ENCODE assay signal across 8 cellular contexts in genomic region chr17:8894673-8895578, GRCh38. TPM values are rescaled to one million over a fixed set of nuclear protein-coding genes. Genes with fewer than 3 reads are reported as not detected.
DNase-seq lines count a peak whose midpoint lies in the region; ATAC-seq and TF ChIP-seq lines count a peak whose summit lies in the region.

No MANE protein-coding gene starts in this region.

- WGBS in suprapubic skin: 49% methylated on average over 24 of the region's 24 CpGs

- TF ChIP-seq EP300 in suprapubic skin (IDR thresholded peaks at IDR 0.05): no peak

- no peaks in the 10 kb centered on the region for H3K9me3 Mint-ChIP-seq in endothelial cell (ENCODE audit: unreplicated experiment)

- TF ChIP-seq CTCF in endothelial cell (IDR thresholded peaks at IDR 0.05; ENCODE audit: unreplicated experiment) (peak; percentile 92), suprapubic skin (IDR thresholded peaks at IDR 0.05) (peak; percentile 43 to 75)

- H3K27ac Mint-ChIP-seq in endothelial cell (ENCODE audit: unreplicated experiment): peak overlapping the region; percentile 19

- peaks cover 14% of the 10 kb centered on the region for H3K36me3 Mint-ChIP-seq in endothelial cell (ENCODE audit: low read depth, unreplicated experiment)

- H3K36me3 ChIP-seq in suprapubic skin: no peaks in the 10 kb centered on the region

- H3K27me3 Mint-ChIP-seq in endothelial cell (ENCODE audit: unreplicated experiment): peaks cover 1% of the 10 kb centered on the region

- peak overlapping the region; percentile 27 for H3K4me3 Mint-ChIP-seq in endothelial cell (ENCODE audit: unreplicated experiment)

- ATAC-seq in GM21737 (IDR thresholded peaks at IDR 0.05; ENCODE audit: unreplicated experiment) (peak; percentile 35), HG02840 (IDR thresholded peaks at IDR 0.05; ENCODE audit: low FRiP score, unreplicated experiment) (no peak)

- no peaks in the 10 kb centered on the region for H3K4me1 ChIP-seq in suprapubic skin

- no peak overlapping the region for H3K27ac ChIP-seq in suprapubic skin

- DNase-seq in CD1c-positive myeloid dendritic cell (ENCODE audit: extremely low spot score) (peak; percentile 67), NCI-H345 treated with DMSO at 0.1 percent for 48 hours (lab: John Stamatoyannopoulos, UW; ENCODE audit: unreplicated experiment) (peak; percentile 15), endothelial cell (ENCODE audit: low spot score) (peak; percentile 61), medulla oblongata (ENCODE audit: extremely low spot score) (peak; percentile 73), suprapubic skin (ENCODE audit: low spot score in 2 of 2) (peak in 1 of 2 donors; percentile 74)
- DNase-seq in activated CD4-positive, alpha-beta T cell treated with anti-CD3 and anti-CD28 coated beads, Interleukin-2, amount 50 U/mL, for 1 hour: peak; percentile 51

- H3K4me3 ChIP-seq in suprapubic skin: no peak overlapping the region

- TF ChIP-seq POLR2A in suprapubic skin (IDR thresholded peaks at IDR 0.05): no peak

- H3K9me3 ChIP-seq in suprapubic skin: no peaks in the 10 kb centered on the region

- H3K27me3 ChIP-seq in suprapubic skin: no peaks in the 10 kb centered on the region

- peaks cover 13% of the 10 kb centered on the region for H3K4me1 Mint-ChIP-seq in endothelial cell (ENCODE audit: unreplicated experiment)

RNA-seq across cellular contexts. Expression of gene PIK3R6, which starts 27.5 kb away (rescaled TPM):
- 0.56 TPM for total RNA-seq in endothelial cell (ENCODE audit: unreplicated experiment)
- total RNA-seq in suprapubic skin: 1 to 10 TPM in 3 of 4 donors, under 1 TPM in 1; 0.30 to 5.1 (median 1.5) TPM
